Comparison of ENCODE assay signal across 1 cellular context in genomic region chr9:72383978-72384709, GRCh38.
TF ChIP-seq lines count a peak whose summit lies in the region.

No MANE protein-coding gene starts in this region.

TF ChIP-seq in GM23338, 12 proteins besides CTCF, POLR2A, EP300 and RAD21 (continued from another document):
- no peak for TF ChIP-seq ZNF462 (CRISPR knock-in tag; IDR thresholded peaks at IDR 0.05)
- no peak for TF ChIP-seq ZNF114 (CRISPR knock-in tag; IDR thresholded peaks at IDR 0.05)
- no peak for TF ChIP-seq POLR2AphosphoS5 (IDR thresholded peaks at IDR 0.05; ENCODE audit: low read depth)
- TF ChIP-seq STAT1 (IDR thresholded peaks at IDR 0.05; ENCODE audit: unreplicated experiment): no peak
TF ChIP-seq in GM23338: peak in this region for 0.
